ENCODE assay signal across 1 cellular context in genomic region chr20:24533449-24533848, GRCh38.
TF ChIP-seq lines count a peak whose summit lies in the region.

No MANE protein-coding gene starts in this region.

TF ChIP-seq in WTC11, 78 proteins besides CTCF, POLR2A, EP300 and RAD21 (continued from another document):
- TF ChIP-seq ARID4B (CRISPR knock-in tag; IDR thresholded peaks at IDR 0.05; ENCODE audit: borderline replicate concordance) (no peak), NR1H2 (CRISPR knock-in tag; IDR thresholded peaks at IDR 0.05) (no peak)
